In genomic region chr2:127565261-127566138, GRCh38 we compare ENCODE assay signal across 25 cellular contexts. TPM values are rescaled to one million over a fixed set of nuclear protein-coding genes. Genes with fewer than 3 reads are reported as not detected.
A peak's percentile ranks its signal among the peaks of the same experiment; 100 is the strongest.
DNase-seq lines count a peak whose midpoint lies in the region; ATAC-seq and TF ChIP-seq lines count a peak whose summit lies in the region.
"Had no signal": no experiment of that assay in that cellular context is flagged by ENCODE, and none has a peak within 500 bp of the region (broad histone marks: within the 10 kb centered on the region; RNA-seq: fewer than 3 reads in every experiment).

No MANE protein-coding gene starts in this region.

- H3K27ac ChIP-seq in brain microvascular endothelial cell: no peak overlapping the region
- H3K27ac ChIP-seq: 22Rv1, C4-2B, HL-60, KMS-11 had no signal

- H3K36me3 Mint-ChIP-seq in activated CD8-positive, alpha-beta memory T cell treated with anti-CD3 and anti-CD28 coated beads, Interleukin-2, amount 10 ng/mL, durations not matched to agents 7 days and 5 days: peaks cover 4% of the 10 kb centered on the region
- H3K36me3 Mint-ChIP-seq in natural killer cell (no peaks in the 10 kb centered on the region), osteocyte (ENCODE audit: unreplicated experiment) (peaks cover 2% of the 10 kb centered on the region)
- peaks cover 5% of the 10 kb centered on the region for H3K36me3 Mint-ChIP-seq in natural killer cell treated with Interleukin-12 subunit alpha and Interleukin-12 subunit beta and Interleukin-15 and Interleukin-18, amount 100 ng/mL, for 72 hours
- H3K36me3 Mint-ChIP-seq: CD8-positive, alpha-beta T cell had no signal

- no peak overlapping the region for H3K27ac Mint-ChIP-seq in activated CD8-positive, alpha-beta memory T cell treated with anti-CD3 and anti-CD28 coated beads, Interleukin-2, amount 10 ng/mL, durations not matched to agents 7 days and 5 days
- H3K27ac Mint-ChIP-seq in natural killer cell (no peak overlapping the region), osteocyte (ENCODE audit: unreplicated experiment) (no peak overlapping the region)
- no peak overlapping the region for H3K27ac Mint-ChIP-seq in natural killer cell treated with Interleukin-12 subunit alpha and Interleukin-12 subunit beta and Interleukin-15 and Interleukin-18, amount 100 ng/mL, for 72 hours
- H3K27ac Mint-ChIP-seq: B cell; CD8-positive, alpha-beta T cell; IgD-negative memory B cell had no signal

- TF ChIP-seq CTCF in natural killer cell (IDR thresholded peaks at IDR 0.05) (no peak), osteocyte (IDR thresholded peaks at IDR 0.05) (no peak), brain microvascular endothelial cell (IDR thresholded peaks at IDR 0.05; ENCODE audit: low read depth, low read length, missing control alignments) (no peak)

- no peak overlapping the region for H3K4me3 ChIP-seq in brain microvascular endothelial cell (ENCODE audit: low read depth, low read length)

- no peaks in the 10 kb centered on the region for H3K36me3 ChIP-seq in brain microvascular endothelial cell (replicated peaks)

- H3K27me3 Mint-ChIP-seq in activated CD8-positive, alpha-beta memory T cell treated with anti-CD3 and anti-CD28 coated beads, Interleukin-2, amount 10 ng/mL, durations not matched to agents 7 days and 5 days: peaks cover 84% of the 10 kb centered on the region
- H3K27me3 Mint-ChIP-seq in natural killer cell (ENCODE audit: low read depth in 2 of 2) (no peaks in the 10 kb centered on the region), osteocyte (ENCODE audit: unreplicated experiment) (peaks cover 4% of the 10 kb centered on the region)
- peaks cover 7 to 18% of the 10 kb centered on the region in 2 donors for H3K27me3 Mint-ChIP-seq in natural killer cell treated with Interleukin-12 subunit alpha and Interleukin-12 subunit beta and Interleukin-15 and Interleukin-18, amount 100 ng/mL, for 72 hours

- H3K9me3 Mint-ChIP-seq in activated CD8-positive, alpha-beta memory T cell treated with anti-CD3 and anti-CD28 coated beads, Interleukin-2, amount 10 ng/mL, durations not matched to agents 7 days and 5 days (ENCODE audit: low read depth): peaks cover 2% of the 10 kb centered on the region
- H3K9me3 Mint-ChIP-seq in natural killer cell (no peaks in the 10 kb centered on the region), osteocyte (ENCODE audit: unreplicated experiment) (no peaks in the 10 kb centered on the region)
- no peaks in the 10 kb centered on the region for H3K9me3 Mint-ChIP-seq in natural killer cell treated with Interleukin-12 subunit alpha and Interleukin-12 subunit beta and Interleukin-15 and Interleukin-18, amount 100 ng/mL, for 72 hours
- H3K9me3 Mint-ChIP-seq: CD8-positive, alpha-beta T cell had no signal

- CTCF ChIA-PET in activated CD8-positive, alpha-beta memory T cell treated with anti-CD3 and anti-CD28 coated beads, Interleukin-2, amount 10 ng/mL, durations not matched to agents 7 days and 5 days (lab: Charles Lee): interaction anchor here (1.1 kb wide), 1 partner anchor 87 kb away, joined by 3 read pairs; no protein-coding TSS in a partner anchor

- in situ Hi-C loops in brain microvascular endothelial cell (cut with HindIII; ENCODE audit: low pct_ligation_motif_present, low sequenced_read_pairs): no loop called here

- no peak for ATAC-seq in activated CD8-positive, alpha-beta memory T cell treated with anti-CD3 and anti-CD28 coated beads, Interleukin-2, amount 10 ng/mL, durations not matched to agents 7 days and 5 days
- ATAC-seq in natural killer cell: no peak
- no peak for ATAC-seq in natural killer cell treated with Interleukin-12 subunit alpha and Interleukin-12 subunit beta and Interleukin-15 and Interleukin-18, amount 100 ng/mL, for 72 hours
- ATAC-seq: CD8-positive, alpha-beta T cell; PC-3 had no signal

- H3K27me3 ChIP-seq in brain microvascular endothelial cell (replicated peaks): no peaks in the 10 kb centered on the region

- intact Hi-C loops in natural killer cell (cut with micrococcal nuclease): no loop called here

- DNase-seq in activated CD8-positive, alpha-beta memory T cell treated with anti-CD3 and anti-CD28 coated beads for 24 hours: peak; percentile 46
- no peak for DNase-seq in activated CD8-positive, alpha-beta memory T cell treated with anti-CD3 and anti-CD28 coated beads, Interleukin-2, amount 10 ng/mL, durations not matched to agents 7 days and 5 days
- peak; percentile 9 for DNase-seq in natural killer cell
- DNase-seq in natural killer cell treated with Interleukin-12 subunit alpha and Interleukin-12 subunit beta and Interleukin-15 and Interleukin-18, amount 100 ng/mL, for 72 hours (ENCODE audit: low spot score): no peak
- peak; percentile 78 for DNase-seq in osteocyte (ENCODE audit: extremely low spot score, unreplicated experiment)
- DNase-seq in hepatic stellate cell (ENCODE audit: low spot score): no peak
- no peak for DNase-seq in brain microvascular endothelial cell
- DNase-seq in anterior cingulate cortex (lab: John Stamatoyannopoulos, UW): no peak
- DNase-seq: CD8-positive, alpha-beta T cell; DMS 273 treated with DMSO at 0.1 percent for 48 hours; DMS79; GF-D8; MM.1S; NCI-H2029; NCI-H446 treated with DMSO at 0.1 percent for 48 hours; NCI-H526; NCI-H82; NK-92 treated with Interleukin-12 subunit alpha and Interleukin-12 subunit beta, amount 100 ng/mL, for 24 hours; PC-3 had no signal

- H3K4me3 Mint-ChIP-seq in activated CD8-positive, alpha-beta memory T cell treated with anti-CD3 and anti-CD28 coated beads, Interleukin-2, amount 10 ng/mL, durations not matched to agents 7 days and 5 days: no peak overlapping the region
- no peak overlapping the region for H3K4me3 Mint-ChIP-seq in natural killer cell
- no peak overlapping the region for H3K4me3 Mint-ChIP-seq in natural killer cell treated with Interleukin-12 subunit alpha and Interleukin-12 subunit beta and Interleukin-15 and Interleukin-18, amount 100 ng/mL, for 72 hours
- H3K4me3 Mint-ChIP-seq in osteocyte (ENCODE audit: unreplicated experiment): no peak overlapping the region
- H3K4me3 Mint-ChIP-seq: B cell; CD8-positive, alpha-beta T cell; IgD-negative memory B cell had no signal

- H3K4me1 Mint-ChIP-seq in activated CD8-positive, alpha-beta memory T cell treated with anti-CD3 and anti-CD28 coated beads, Interleukin-2, amount 10 ng/mL, durations not matched to agents 7 days and 5 days: peaks cover 18% of the 10 kb centered on the region
- H3K4me1 Mint-ChIP-seq in natural killer cell (peaks cover 9% of the 10 kb centered on the region in 2 donors), osteocyte (ENCODE audit: unreplicated experiment) (peaks cover 11% of the 10 kb centered on the region)
- peaks cover 16 to 17% of the 10 kb centered on the region in 2 donors for H3K4me1 Mint-ChIP-seq in natural killer cell treated with Interleukin-12 subunit alpha and Interleukin-12 subunit beta and Interleukin-15 and Interleukin-18, amount 100 ng/mL, for 72 hours (ENCODE audit: low read depth in 2 of 2)

RNA-seq across cellular contexts. Expression of gene MYO7B, which starts 30.0 kb away (rescaled TPM):
- total RNA-seq in activated CD8-positive, alpha-beta memory T cell treated with anti-CD3 and anti-CD28 coated beads, Interleukin-2, amount 10 ng/mL, durations not matched to agents 7 days and 5 days: under 1 TPM in 1 of 2 experiments, not detected in 1; 0.26 TPM
- total RNA-seq in natural killer cell: under 1 TPM; 0.14 to 0.45 (median 0.25) TPM
- total RNA-seq in natural killer cell treated with Interleukin-12 subunit alpha and Interleukin-12 subunit beta and Interleukin-15 and Interleukin-18, amount 100 ng/mL, for 72 hours: not detected
- total RNA-seq in osteocyte: not detected in 2 replicates

RNA-seq across cellular contexts. Expression of gene IWS1, which starts 39.2 kb away (rescaled TPM):
- total RNA-seq in activated CD8-positive, alpha-beta memory T cell treated with anti-CD3 and anti-CD28 coated beads, Interleukin-2, amount 10 ng/mL, durations not matched to agents 7 days and 5 days: 10 to 100 TPM; 53.2 to 55.1 TPM
- total RNA-seq in natural killer cell (10 to 100 TPM; 21.7 to 27.1 (median 23.9) TPM), osteocyte (39.8 and 40.9 TPM in 2 replicates)
- total RNA-seq in natural killer cell treated with Interleukin-12 subunit alpha and Interleukin-12 subunit beta and Interleukin-15 and Interleukin-18, amount 100 ng/mL, for 72 hours: 10 to 100 TPM; 45.3 to 49.5 TPM

Comparison
In these comparisons a context has a peak if more than half of its experiments do, and no peak if none do; other contexts are left out.
1. DNase-seq: peak in activated CD8-positive, alpha-beta memory T cell treated with anti-CD3 and anti-CD28 coated beads for 24 hours (single experiment), natural killer cell (single experiment) and osteocyte (single experiment); none in activated CD8-positive, alpha-beta memory T cell treated with anti-CD3 and anti-CD28 coated beads, Interleukin-2, amount 10 ng/mL, durations not matched to agents 7 days and 5 days (single experiment), natural killer cell treated with Interleukin-12 subunit alpha and Interleukin-12 subunit beta and Interleukin-15 and Interleukin-18, amount 100 ng/mL, for 72 hours (single experiment), hepatic stellate cell (single experiment), brain microvascular endothelial cell (single experiment) and anterior cingulate cortex (0 of 58).